Comparison of ENCODE assay signal across 1 cellular context in genomic region chr5:147751156-147751830, GRCh38.
TF ChIP-seq lines count a peak whose summit lies in the region.

No MANE protein-coding gene starts in this region.

TF ChIP-seq in GM23338, 12 proteins besides CTCF, POLR2A, EP300 and RAD21 (continued from another document):
- no peak for TF ChIP-seq ZNF462 (CRISPR knock-in tag; IDR thresholded peaks at IDR 0.05)
- no peak for TF ChIP-seq CREB1 (CRISPR knock-in tag; IDR thresholded peaks at IDR 0.05; ENCODE audit: low read depth)
